Comparison of ENCODE assay signal across 22 cellular contexts in the genomic region with DNA sequence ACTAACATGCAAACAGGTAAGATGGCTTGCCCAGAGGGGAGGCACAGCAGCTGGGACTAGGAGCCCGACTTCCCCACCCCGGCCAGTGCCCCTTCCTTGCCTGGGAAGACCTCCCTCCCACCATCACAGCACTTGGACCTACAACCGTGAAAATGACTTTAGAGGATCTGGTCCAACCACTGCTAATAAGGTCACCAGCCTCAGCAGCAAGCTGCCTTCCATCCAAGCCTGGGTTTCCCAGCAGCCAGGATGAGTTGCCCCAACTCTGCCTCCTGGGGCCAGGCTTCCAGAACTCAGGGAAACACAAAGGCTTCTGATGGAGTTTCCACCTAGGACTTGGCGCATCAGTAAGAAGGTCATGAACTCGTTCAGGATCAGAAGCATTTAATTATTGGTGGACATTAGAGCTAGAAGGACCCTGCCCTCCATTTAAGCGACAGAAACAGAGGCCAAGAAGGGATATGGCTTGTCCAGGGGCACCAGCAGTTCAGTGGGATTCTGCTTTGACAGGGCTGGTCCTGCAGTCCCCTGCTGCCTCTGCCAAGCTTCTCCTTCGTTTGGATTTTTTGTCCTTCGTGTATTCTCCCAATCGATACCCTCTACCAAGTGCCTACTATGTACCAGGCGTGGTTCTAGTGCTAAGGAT.
DNase-seq lines count a peak whose midpoint lies in the region; ATAC-seq and TF ChIP-seq lines count a peak whose summit lies in the region.
"Had no signal": no experiment of that assay in that cellular context is flagged by ENCODE, and none has a peak within 500 bp of the region (broad histone marks: within the 10 kb centered on the region; RNA-seq: fewer than 3 reads in every experiment).

No MANE protein-coding gene starts in this region.

- H3K27me3 ChIP-seq in KMS-11 (ENCODE audit: insufficient read depth, low read depth) (no peaks in the 10 kb centered on the region), neural progenitor cell (no peaks in the 10 kb centered on the region), PC-3 (ENCODE audit: low read length) (no peaks in the 10 kb centered on the region)
- H3K27me3 ChIP-seq: BLaER1 treated with 17β-estradiol and CSF1 and Interleukin-3, amounts not matched to agents 10 nM and 100 nM had no signal

- H4K20me1 ChIP-seq in KMS-11 (ENCODE audit: insufficient read depth) (no peaks in the 10 kb centered on the region), neural progenitor cell (ENCODE audit: low read depth) (no peaks in the 10 kb centered on the region), PC-3 (ENCODE audit: low read length) (no peaks in the 10 kb centered on the region)
- H4K20me1 ChIP-seq: BLaER1 treated with 17β-estradiol and CSF1 and Interleukin-3, amounts not matched to agents 10 nM and 100 nM had no signal

- no peak overlapping the region for H3K27ac Mint-ChIP-seq in central memory CD8-positive, alpha-beta T cell (ENCODE audit: low read depth)
- H3K27ac Mint-ChIP-seq in neural progenitor cell, result peak overlapping the region; percentile 67
- H3K27ac Mint-ChIP-seq in naive thymus-derived CD8-positive, alpha-beta T cell, result peak overlapping the region in 1 of 10 donors; percentile 71
- H3K27ac Mint-ChIP-seq: activated CD8-positive, alpha-beta T cell treated with anti-CD3 and anti-CD28 coated beads, Interleukin-2, amount 10 ng/mL, durations not matched to agents 7 days and 5 days; activated naive CD4-positive, alpha-beta T cell treated with anti-CD3 and anti-CD28 coated beads, Interleukin-2, amount 10 ng/mL, durations not matched to agents 7 days and 5 days; activated T-cell treated with anti-CD3 and anti-CD28 coated beads, Interleukin-2, amount 50 U/mL, for 24 hours had no signal

- no peaks in the 10 kb centered on the region for H3K9me3 ChIP-seq in neural progenitor cell (ENCODE audit: low read depth)
- H3K9me3 ChIP-seq in PC-3 (ENCODE audit: low read length), result no peaks in the 10 kb centered on the region
- H3K9me3 ChIP-seq: prostate gland, SJCRH30 had no signal

- H3K4me1 ChIP-seq in KMS-11 (ENCODE audit: low read depth, poor library complexity, severe bottlenecking) (peaks cover 17% of the 10 kb centered on the region), neural progenitor cell (peaks cover 6% of the 10 kb centered on the region), PC-3 (ENCODE audit: insufficient read depth, low read length) (0 out of 2 replicates have a peak, but pooled peaks cover 4% of the 10 kb centered on the region)
- H3K4me1 ChIP-seq: A549, prostate gland, SJCRH30 had no signal

- DNase-seq in Ammon's horn (ENCODE audit: low spot score) (peak; percentile 52), neural progenitor cell (ENCODE audit: low spot score) (no peak), PC-3 (no peak), NCI-H146 treated with DMSO at 0.1 percent for 48 hours (lab: John Stamatoyannopoulos, UW; ENCODE audit: unreplicated experiment) (no peak)
- DNase-seq in central memory CD8-positive, alpha-beta T cell (ENCODE audit: low spot score in 2 of 2), result no peak
- no peak for DNase-seq in naive thymus-derived CD8-positive, alpha-beta T cell
- DNase-seq: activated CD4-positive, CD25-positive, alpha-beta regulatory T cell; activated CD8-positive, alpha-beta T cell treated with anti-CD3 and anti-CD28 coated beads, Interleukin-2, amount 10 ng/mL, durations not matched to agents 7 days and 5 days; activated naive CD4-positive, alpha-beta T cell treated with anti-CD3 and anti-CD28 coated beads, Interleukin-2, amount 10 ng/mL, durations not matched to agents 7 days and 5 days; activated T-cell treated with anti-CD3 and anti-CD28 coated beads, Interleukin-2, amount 50 U/mL, for 24 hours; HCEC 1CT; NCI-H1092; NCI-H524 treated with DMSO at 0.1 percent for 48 hours; SJCRH30; stimulated activated CD4-positive, alpha-beta T cell treated with anti-CD3 and anti-CD28 coated beads, Interleukin-4, amount 100 ng/mL, for 1 hour had no signal

- peak overlapping the region; percentile 27 for H3K4me3 Mint-ChIP-seq in central memory CD8-positive, alpha-beta T cell
- H3K4me3 Mint-ChIP-seq in neural progenitor cell, result no peak overlapping the region
- peak overlapping the region in 1 of 10 donors; percentile 85 for H3K4me3 Mint-ChIP-seq in naive thymus-derived CD8-positive, alpha-beta T cell
- H3K4me3 Mint-ChIP-seq: activated CD8-positive, alpha-beta T cell treated with anti-CD3 and anti-CD28 coated beads, Interleukin-2, amount 10 ng/mL, durations not matched to agents 7 days and 5 days; activated naive CD4-positive, alpha-beta T cell treated with anti-CD3 and anti-CD28 coated beads, Interleukin-2, amount 10 ng/mL, durations not matched to agents 7 days and 5 days; activated T-cell treated with anti-CD3 and anti-CD28 coated beads, Interleukin-2, amount 50 U/mL, for 24 hours had no signal

- H2AFZ ChIP-seq in KMS-11 (ENCODE audit: low read depth) (peak overlapping the region; percentile 35; the same call in 1 of the 2 replicates), neural progenitor cell (replicated peaks) (no peak overlapping the region), PC-3 (ENCODE audit: low read length) (no peak overlapping the region)

- H3K27me3 Mint-ChIP-seq in central memory CD8-positive, alpha-beta T cell, result no peaks in the 10 kb centered on the region
- peaks cover 4% of the 10 kb centered on the region for H3K27me3 Mint-ChIP-seq in neural progenitor cell (ENCODE audit: insufficient read depth, low read depth)
- H3K27me3 Mint-ChIP-seq in naive thymus-derived CD8-positive, alpha-beta T cell, result peaks cover 0 to 3% (median 0%) of the 10 kb centered on the region in 5 donors
- H3K27me3 Mint-ChIP-seq: activated T-cell treated with anti-CD3 and anti-CD28 coated beads, Interleukin-2, amount 50 U/mL, for 24 hours had no signal

- H3K4me3 ChIP-seq in KMS-11 (IDR thresholded peaks at IDR 0.05; ENCODE audit: insufficient read depth, low read depth, low read length) (no peak overlapping the region), neural progenitor cell (no peak overlapping the region), PC-3 (ENCODE audit: low read length) (no peak overlapping the region)
- H3K4me3 ChIP-seq: A549; BLaER1 treated with 17β-estradiol and CSF1 and Interleukin-3, amounts not matched to agents 10 nM and 100 nM; lung; prostate gland; SJCRH30; smooth muscle cell had no signal

- no peak for TF ChIP-seq CTCF in KMS-11 (conservative IDR thresholded peaks at IDR 0.05; ENCODE audit: low read depth, low read length)
- no peak for TF ChIP-seq CTCF in neural progenitor cell (IDR thresholded peaks at IDR 0.05)
- TF ChIP-seq CTCF in PC-3 (conservative IDR thresholded peaks at IDR 0.05; ENCODE audit: low read depth, low read length), result no peak

- CTCF ChIA-PET in PC-3 (lab: Charles Lee), result no interaction called here

- no TSS peak for BruUV-seq in PC-3 (replicated peaks; lab: Mats Ljungman, UMichigan)

- H3K9me3 Mint-ChIP-seq in central memory CD8-positive, alpha-beta T cell, result no peaks in the 10 kb centered on the region
- H3K9me3 Mint-ChIP-seq in neural progenitor cell, result peaks cover 4% of the 10 kb centered on the region
- peaks cover 0 to 3% (median 0%) of the 10 kb centered on the region in 9 donors for H3K9me3 Mint-ChIP-seq in naive thymus-derived CD8-positive, alpha-beta T cell

- no peak for ATAC-seq in central memory CD8-positive, alpha-beta T cell (replicated peaks; ENCODE audit: extremely low read depth, poor library complexity, severe bottlenecking)
- ATAC-seq in PC-3 (no peak), GM21528 (IDR thresholded peaks at IDR 0.05; ENCODE audit: low FRiP score, unreplicated experiment) (no peak)
- ATAC-seq in naive thymus-derived CD8-positive, alpha-beta T cell, result no peak
- ATAC-seq: activated CD8-positive, alpha-beta T cell treated with anti-CD3 and anti-CD28 coated beads, Interleukin-2, amount 10 ng/mL, durations not matched to agents 7 days and 5 days had no signal

- H3K9me2 ChIP-seq in PC-3 (replicated peaks; ENCODE audit: low read length), result no peaks in the 10 kb centered on the region

- peak overlapping the region; percentile 18 for H3K4me2 ChIP-seq in KMS-11
- H3K4me2 ChIP-seq in neural progenitor cell, result no peak overlapping the region
- H3K4me2 ChIP-seq in PC-3 (ENCODE audit: low read length), result no peak overlapping the region
- H3K4me2 ChIP-seq: A549; BLaER1 treated with 17β-estradiol and CSF1 and Interleukin-3, amounts not matched to agents 10 nM and 100 nM; smooth muscle cell had no signal

- POLR2A ChIA-PET in PC-3 (lab: Charles Lee; ENCODE audit: unreplicated experiment), result no interaction called here
- POLR2A ChIA-PET in naive thymus-derived CD8-positive, alpha-beta T cell (lab: Charles Lee), result interaction anchor here (0.7 kb wide), 1 partner anchor 1322 kb away, joined by 3 read pairs; no protein-coding TSS in a partner anchor

- H3K79me2 ChIP-seq in KMS-11 (ENCODE audit: insufficient read depth, low read depth) (no peaks in the 10 kb centered on the region), neural progenitor cell (ENCODE audit: low read depth) (no peaks in the 10 kb centered on the region), PC-3 (ENCODE audit: low read length) (no peaks in the 10 kb centered on the region)

- H3K9ac ChIP-seq in KMS-11 (no peak overlapping the region), neural progenitor cell (no peak overlapping the region), PC-3 (ENCODE audit: low read length) (no peak overlapping the region)
- H3K9ac ChIP-seq: BLaER1 treated with 17β-estradiol and CSF1 and Interleukin-3, amounts not matched to agents 10 nM and 100 nM had no signal

- no peak overlapping the region for H3K27ac ChIP-seq in KMS-11
- H3K27ac ChIP-seq in neural progenitor cell, result no peak overlapping the region
- no peak overlapping the region for H3K27ac ChIP-seq in PC-3 (ENCODE audit: low read length)
- H3K27ac ChIP-seq: A549; BLaER1 treated with 17β-estradiol and CSF1 and Interleukin-3, amounts not matched to agents 10 nM and 100 nM; prostate gland; SJCRH30 had no signal

- intact Hi-C loops in PC-3 (cut with micrococcal nuclease), result no loop called here

- H3K36me3 Mint-ChIP-seq in central memory CD8-positive, alpha-beta T cell (ENCODE audit: insufficient read depth), result peaks cover 2% of the 10 kb centered on the region
- H3K36me3 Mint-ChIP-seq in neural progenitor cell, result no peaks in the 10 kb centered on the region
- H3K36me3 Mint-ChIP-seq in naive thymus-derived CD8-positive, alpha-beta T cell, result no peaks in the 10 kb centered on the region
- H3K36me3 Mint-ChIP-seq: activated naive CD4-positive, alpha-beta T cell treated with anti-CD3 and anti-CD28 coated beads, Interleukin-2, amount 10 ng/mL, durations not matched to agents 7 days and 5 days had no signal

- H3K4me1 Mint-ChIP-seq in central memory CD8-positive, alpha-beta T cell, result peaks cover 27% of the 10 kb centered on the region
- peaks cover 32% of the 10 kb centered on the region for H3K4me1 Mint-ChIP-seq in neural progenitor cell
- peaks cover 0 to 23% (median under 1%) of the 10 kb centered on the region in 4 donors for H3K4me1 Mint-ChIP-seq in naive thymus-derived CD8-positive, alpha-beta T cell

- no peaks in the 10 kb centered on the region for H3K36me3 ChIP-seq in KMS-11 (ENCODE audit: insufficient read depth)
- no peaks in the 10 kb centered on the region for H3K36me3 ChIP-seq in neural progenitor cell
- no peaks in the 10 kb centered on the region for H3K36me3 ChIP-seq in PC-3 (ENCODE audit: low read depth, low read length)
- H3K36me3 ChIP-seq: BLaER1 treated with 17β-estradiol and CSF1 and Interleukin-3, amounts not matched to agents 10 nM and 100 nM; prostate gland; SJCRH30 had no signal

- H3F3A ChIP-seq in neural progenitor cell (ENCODE audit: low read depth), result no peaks in the 10 kb centered on the region
- no peaks in the 10 kb centered on the region for H3F3A ChIP-seq in PC-3 (ENCODE audit: low read length, unreplicated experiment)
